In genomic region chr1:100735244-100735643, GRCh38 we compare ENCODE assay signal across 18 cellular contexts. TPM values are rescaled to one million over a fixed set of nuclear protein-coding genes. Genes with fewer than 3 reads are reported as not detected.
DNase-seq lines count a peak whose midpoint lies in the region; ATAC-seq and TF ChIP-seq lines count a peak whose summit lies in the region.
"Had no signal": no experiment of that assay in that cellular context is flagged by ENCODE, and none has a peak within 500 bp of the region (broad histone marks: within the 10 kb centered on the region; RNA-seq: fewer than 3 reads in every experiment).

No MANE protein-coding gene starts in this region.

- H3K4me1 ChIP-seq in PC-3 (ENCODE audit: insufficient read depth, low read length) (peaks cover 28% of the 10 kb centered on the region), gastroesophageal sphincter (peaks cover 9 to 37% (median 22%) of the 10 kb centered on the region in 3 donors), rectal smooth muscle tissue (ENCODE audit: control insufficient read depth, insufficient read depth, low read length) (peaks cover 12% of the 10 kb centered on the region), ascending aorta (peaks cover 0 to 18% of the 10 kb centered on the region in 2 donors)

- no peaks in the 10 kb centered on the region for H3K79me2 ChIP-seq in PC-3 (ENCODE audit: low read length)

- BruUV-seq in PC-3 (replicated peaks; lab: Mats Ljungman, UMichigan) = no TSS peak

- TF ChIP-seq CTCF in PC-3 (conservative IDR thresholded peaks at IDR 0.05; ENCODE audit: low read depth, low read length) (no peak), gastroesophageal sphincter (IDR thresholded peaks at IDR 0.05) (no peak), ascending aorta (IDR thresholded peaks at IDR 0.05) (no peak)

- no peaks in the 10 kb centered on the region for H3K36me3 ChIP-seq in PC-3 (ENCODE audit: low read depth, low read length)
- H3K36me3 ChIP-seq in gastroesophageal sphincter = peaks cover 0 to 7% of the 10 kb centered on the region in 2 donors
- no peaks in the 10 kb centered on the region for H3K36me3 ChIP-seq in rectal smooth muscle tissue (ENCODE audit: control insufficient read depth, insufficient read depth, low read length)
- no peaks in the 10 kb centered on the region for H3K36me3 ChIP-seq in ascending aorta
- H3K36me3 ChIP-seq: neutrophil had no signal

- H3K4me3 ChIP-seq in PC-3 (ENCODE audit: low read length) = no peak overlapping the region
- no peak overlapping the region for H3K4me3 ChIP-seq in gastroesophageal sphincter
- no peak overlapping the region for H3K4me3 ChIP-seq in rectal smooth muscle tissue (ENCODE audit: low read length)
- no peak overlapping the region for H3K4me3 ChIP-seq in ascending aorta
- H3K4me3 ChIP-seq: coronary artery, right atrium auricular region, testis had no signal

- no peak for ATAC-seq in PC-3
- ATAC-seq in gastroesophageal sphincter = no peak
- no peak for ATAC-seq in HG03139 (IDR thresholded peaks at IDR 0.05; ENCODE audit: unreplicated experiment)
- ATAC-seq in GM19397 (IDR thresholded peaks at IDR 0.05; ENCODE audit: unreplicated experiment) = no peak
- ATAC-seq: activated CD8-positive, alpha-beta memory T cell treated with anti-CD3 and anti-CD28 coated beads, Interleukin-2, amount 10 ng/mL, durations not matched to agents 7 days and 5 days; left lobe of liver; stimulated activated memory B cell treated with anti-CD40 and anti-IgM and Interleukin-4, amounts not matched to agents 10 μg/mL and 1 μg/mL and 100 μg/mL, for 72 hours had no signal

- intact Hi-C loops in PC-3 (cut with micrococcal nuclease) = no loop called here
- intact Hi-C loops in ascending aorta (cut with DNase I) = no loop called here

- CTCF ChIA-PET in PC-3 (lab: Charles Lee) = no interaction called here

- no peak for TF ChIP-seq POLR2A in gastroesophageal sphincter (IDR thresholded peaks at IDR 0.05)

- peaks cover 4% of the 10 kb centered on the region for H3F3A ChIP-seq in PC-3 (ENCODE audit: low read length, unreplicated experiment)

- no peaks in the 10 kb centered on the region; the same call in 1 of the 2 replicates for H3K9me3 ChIP-seq in PC-3 (ENCODE audit: low read length)
- no peaks in the 10 kb centered on the region for H3K9me3 ChIP-seq in gastroesophageal sphincter
- no peaks in the 10 kb centered on the region for H3K9me3 ChIP-seq in ascending aorta
- H3K9me3 ChIP-seq: neutrophil, right atrium auricular region, testis had no signal

- POLR2A ChIA-PET in PC-3 (lab: Charles Lee; ENCODE audit: unreplicated experiment) = no interaction called here

- no peaks in the 10 kb centered on the region for H4K20me1 ChIP-seq in PC-3 (ENCODE audit: low read length)

- no peak overlapping the region for H2AFZ ChIP-seq in PC-3 (ENCODE audit: low read length)

- peak overlapping the region; percentile 53 for H3K27ac ChIP-seq in PC-3 (ENCODE audit: low read length)
- H3K27ac ChIP-seq in gastroesophageal sphincter = peak overlapping the region in 3 of 4 donors; percentile 29 to 58 (median 34)
- peak overlapping the region; percentile 39 for H3K27ac ChIP-seq in rectal smooth muscle tissue (ENCODE audit: low read depth, low read length)
- peak overlapping the region in 1 of 2 donors; percentile 41 for H3K27ac ChIP-seq in ascending aorta
- H3K27ac ChIP-seq: neutrophil, right atrium auricular region, testis had no signal

- H3K9me2 ChIP-seq in PC-3 (replicated peaks; ENCODE audit: low read length) = 0 out of 2 replicates have a peak, but pooled peaks cover 6% of the 10 kb centered on the region

- no peak for TF ChIP-seq EP300 in gastroesophageal sphincter (IDR thresholded peaks at IDR 0.05)

- 38 to 57% methylated on average over 2 to 3 of the region's 3 CpGs for WGBS in gastroesophageal sphincter (ENCODE audit: low coverage in 1 of 2), 2 donors

- H3K4me2 ChIP-seq in PC-3 (ENCODE audit: low read length) = 0 out of 2 replicates have a peak overlapping the region, but pooled peaks have one; percentile 11

- H3K9ac ChIP-seq in PC-3 (ENCODE audit: low read length) (no peak overlapping the region), rectal smooth muscle tissue (ENCODE audit: low read length) (no peak overlapping the region)

- H3K27me3 ChIP-seq in PC-3 (ENCODE audit: low read length) (no peaks in the 10 kb centered on the region), gastroesophageal sphincter (no peaks in the 10 kb centered on the region), rectal smooth muscle tissue (ENCODE audit: control insufficient read depth, insufficient read depth, low read length) (no peaks in the 10 kb centered on the region), ascending aorta (no peaks in the 10 kb centered on the region)
- H3K27me3 ChIP-seq: neutrophil, right atrium auricular region, testis had no signal

- DNase-seq in DMS53 (lab: John Stamatoyannopoulos, UW) (peak; percentile 65), PC-3 (no peak), EL (no peak), ascending aorta (ENCODE audit: low spot score in 2 of 2) (no peak)
- DNase-seq: activated CD4-positive, alpha-beta T cell treated with anti-CD3 and anti-CD28 coated beads, Interleukin-2, amount 10 ng/mL, durations not matched to agents 24 days and 14 days; activated CD8-positive, alpha-beta memory T cell treated with anti-CD3 and anti-CD28 coated beads, Interleukin-2, amount 10 ng/mL, durations not matched to agents 7 days and 5 days; KG1; NCI-H1694 treated with DMSO at 0.1 percent for 48 hours; testis had no signal

RNA-seq across cellular contexts. Expression of gene VCAM1, which starts 15.7 kb away (rescaled TPM):
- total RNA-seq in PC-3 (2014; rRNA removed) = not detected in 2 replicates
- 10 to 100 TPM in 1 of 4 donors, 1 to 10 TPM in 3; 4.7 to 13.7 (median 5.9) TPM for total RNA-seq in gastroesophageal sphincter
- 9.8 TPM for total RNA-seq in ascending aorta
- total RNA-seq: activated CD4-positive, alpha-beta T cell treated with anti-CD3 and anti-CD28 coated beads, Interleukin-2, amount 10 ng/mL, durations not matched to agents 24 days and 14 days had no signal
